In genomic region chr17:42010306-42010705, GRCh38 we compare ENCODE assay signal across 8 cellular contexts. TPM values are rescaled to one million over a fixed set of nuclear protein-coding genes. Genes with fewer than 3 reads are reported as not detected.
DNase-seq lines count a peak whose midpoint lies in the region; ATAC-seq, FAIRE-seq and TF ChIP-seq lines count a peak whose summit lies in the region.
"Not testable (repeated sequence)": the region's sequence is repeated elsewhere in the genome, so short reads cannot be mapped to it uniquely, and the experiment has no call there.

No MANE protein-coding gene starts in this region.

- H3K36me3 Mint-ChIP-seq in nephron progenitor cell (ENCODE audit: low read depth) = peaks cover 45% of the 10 kb centered on the region

- peak; percentile 68 for FAIRE-seq in endothelial cell of umbilical vein (lab: Jason Lieb, UNC)

- BruUV-seq in endothelial cell of umbilical vein (replicated peaks; lab: Mats Ljungman, UMichigan) = not testable (repeated sequence)

- TF ChIP-seq POLR2A in endothelial cell of umbilical vein (IDR thresholded peaks at IDR 0.05; ENCODE audit: low read depth, low read length) = not testable (repeated sequence)

- H3K27ac Mint-ChIP-seq in nephron progenitor cell = peak overlapping the region; percentile 80

- H3K9me3 ChIP-seq in RWPE2 (ENCODE audit: severe bottlenecking); adipocyte (ENCODE audit: control insufficient read depth, low read length); endothelial cell of umbilical vein (replicated peaks; ENCODE audit: control insufficient read depth, insufficient read depth, low read length); upper lobe of right lung: not testable (repeated sequence)

- peaks cover 27% of the 10 kb centered on the region for H3K36me3 ChIP-seq in RWPE2 (ENCODE audit: low read depth)
- H3K36me3 ChIP-seq in adipocyte (ENCODE audit: control insufficient read depth, insufficient read depth, low read length, severe bottlenecking); endothelial cell of umbilical vein (ENCODE audit: control insufficient read depth in 2 of 2, extremely low read depth in 1 of 2, insufficient read depth in 2 of 2, low read length in 2 of 2); upper lobe of right lung: not testable (repeated sequence)

- TF ChIP-seq CTCF in RWPE2 (IDR thresholded peaks at IDR 0.05; ENCODE audit: poor library complexity, severe bottlenecking); endothelial cell of umbilical vein (IDR thresholded peaks at IDR 0.05; ENCODE audit: extremely low read depth in 1 of 2, insufficient read depth in 1 of 2, low read depth in 1 of 2, low read length in 2 of 2); nephron progenitor cell (IDR thresholded peaks at IDR 0.05); upper lobe of right lung (IDR thresholded peaks at IDR 0.05): not testable (repeated sequence)

- peak overlapping the region; percentile 54 for H3K4me2 ChIP-seq in endothelial cell of umbilical vein (ENCODE audit: insufficient read depth, low read length)

- H3K79me2 ChIP-seq in endothelial cell of umbilical vein (ENCODE audit: control insufficient read depth, insufficient read depth, low read length) = peaks cover 92% of the 10 kb centered on the region

- H3K4me1 Mint-ChIP-seq in nephron progenitor cell = peaks cover 12% of the 10 kb centered on the region

- DNase-seq in EL (peak; percentile 69), LHCN-M2 (ENCODE audit: low read depth) (peak; percentile 26), endothelial cell of umbilical vein (ENCODE audit: low read depth, low spot score) (peak; percentile 23)
- not testable (repeated sequence) for DNase-seq in RWPE2 (ENCODE audit: low spot score); adipocyte (ENCODE audit: low read depth); left ventricle myocardium superior; nephron progenitor cell; upper lobe of right lung

- not testable (repeated sequence) for H3K4me3 Mint-ChIP-seq in nephron progenitor cell

- not testable (repeated sequence) for H3K27me3 Mint-ChIP-seq in nephron progenitor cell (ENCODE audit: low read depth, poor library complexity)

- not testable (repeated sequence) for H3K9me1 ChIP-seq in endothelial cell of umbilical vein (replicated peaks; ENCODE audit: control insufficient read depth, extremely low read depth, insufficient read depth, low read length)

- peak; percentile 84 for ATAC-seq in RWPE2 (ENCODE audit: low read depth)
- peak; percentile 30 for ATAC-seq in left ventricle myocardium superior
- peak; percentile 66 for ATAC-seq in upper lobe of right lung

- intact Hi-C loops in endothelial cell of umbilical vein (cut with micrococcal nuclease); left ventricle myocardium superior (cut with micrococcal nuclease); upper lobe of right lung (cut with DNase I): not testable (repeated sequence)

- H3K9ac ChIP-seq in adipocyte (ENCODE audit: low read length); endothelial cell of umbilical vein (replicated peaks; ENCODE audit: extremely low read depth, insufficient read depth, low read length): not testable (repeated sequence)

- CTCF ChIA-PET in endothelial cell of umbilical vein (lab: Charles Lee) = interaction anchor here (2.1 kb wide), 1 partner anchor 10 kb away, joined by 7 read pairs; the partner anchor contains the start of gene NKIRAS2

- dilution Hi-C loops in endothelial cell of umbilical vein (cut with MboI; ENCODE audit: extremely low pct_ligation_motif_present, low sequenced_read_pairs) = not testable (repeated sequence)

- not testable (repeated sequence) for H2AFZ ChIP-seq in endothelial cell of umbilical vein (ENCODE audit: low read depth, low read length)

- not testable (repeated sequence) for H3K27me3 ChIP-seq in RWPE2 (ENCODE audit: insufficient read depth, poor library complexity, severe bottlenecking); adipocyte (replicated peaks; ENCODE audit: control insufficient read depth, insufficient read depth, low read length); endothelial cell of umbilical vein (ENCODE audit: control insufficient read depth in 2 of 2, insufficient read depth in 2 of 2, low read length in 2 of 2); upper lobe of right lung

- not testable (repeated sequence) for H3K9me3 Mint-ChIP-seq in nephron progenitor cell

- H4K20me1 ChIP-seq in endothelial cell of umbilical vein (replicated peaks; ENCODE audit: control insufficient read depth, extremely low read depth, insufficient read depth, low read length) = not testable (repeated sequence)

- H3K4me1 ChIP-seq in RWPE2 (ENCODE audit: insufficient read depth, poor library complexity, severe bottlenecking) = peaks cover 34% of the 10 kb centered on the region
- peaks cover 63% of the 10 kb centered on the region for H3K4me1 ChIP-seq in adipocyte (ENCODE audit: control insufficient read depth, insufficient read depth, low read length)
- H3K4me1 ChIP-seq in endothelial cell of umbilical vein (ENCODE audit: control insufficient read depth, extremely low read depth, insufficient read depth, low read length) = peaks cover 14% of the 10 kb centered on the region
- H3K4me1 ChIP-seq in upper lobe of right lung = peaks cover 49% of the 10 kb centered on the region

- POLR2A ChIA-PET in endothelial cell of umbilical vein (lab: Charles Lee) = not testable (repeated sequence)

- not testable (repeated sequence) for H3K4me3 ChIP-seq in RWPE2 (ENCODE audit: severe bottlenecking); endothelial cell of umbilical vein (replicated peaks in 1 of 3; ENCODE audit: insufficient read depth in 1 of 3, low read depth in 1 of 3, low read length in 3 of 3); upper lobe of right lung
- peak overlapping the region; percentile 56 for H3K4me3 ChIP-seq in adipocyte (ENCODE audit: low read length)

- H3K27ac ChIP-seq in RWPE2 (ENCODE audit: poor library complexity, severe bottlenecking) (peak overlapping the region; percentile 79), endothelial cell of umbilical vein (ENCODE audit: insufficient read depth, low read depth, low read length) (peak overlapping the region; percentile 16)
- H3K27ac ChIP-seq in upper lobe of right lung = not testable (repeated sequence)

RNA-seq across cellular contexts. Expression of gene DNAJC7, which starts 6.9 kb away (rescaled TPM):
- total RNA-seq in LHCN-M2 (2014; rRNA removed) (67.5 and 83.1 TPM in 2 replicates), endothelial cell of umbilical vein (103 and 111 TPM in 2 replicates), left ventricle myocardium superior (76.6 TPM), upper lobe of right lung (75.9 TPM)
- polyA plus RNA-seq in LHCN-M2 (2012) = 62.3 TPM
- 16.0 and 19.8 TPM in 2 replicates for polyA plus RNA-seq in endothelial cell of umbilical vein
- polyA plus RNA-seq in endothelial cell of umbilical vein (2011; cell fraction: cytosol; rRNA removed) = 39.5 and 42.6 TPM in 2 replicates
- 45.3 and 54.5 TPM in 2 replicates for polyA plus RNA-seq in endothelial cell of umbilical vein (2011; cell fraction: nucleus; rRNA removed)
- polyA plus RNA-seq in endothelial cell of umbilical vein (2012) = 87.7 and 106 TPM in 2 replicates
- 62.2 and 72.3 TPM in 2 replicates for polyA minus RNA-seq in endothelial cell of umbilical vein
- polyA minus RNA-seq in endothelial cell of umbilical vein (2011; cell fraction: cytosol; rRNA and poly(A)+ RNA removed) = 31.3 TPM
- 73.8 and 99.0 TPM in 2 replicates for polyA minus RNA-seq in endothelial cell of umbilical vein (2011; cell fraction: nucleus; rRNA and poly(A)+ RNA removed)

RNA-seq across cellular contexts. Expression of gene NKIRAS2, which starts 9.6 kb away (rescaled TPM):
- total RNA-seq in LHCN-M2 (2014; rRNA removed) (41.2 and 48.5 TPM in 2 replicates), endothelial cell of umbilical vein (57.3 and 60.4 TPM in 2 replicates), left ventricle myocardium superior (44.8 TPM), upper lobe of right lung (28.8 TPM)
- 36.7 TPM for polyA plus RNA-seq in LHCN-M2 (2012)
- 87.6 and 96.9 TPM in 2 replicates for polyA plus RNA-seq in endothelial cell of umbilical vein
- polyA plus RNA-seq in endothelial cell of umbilical vein (2011; cell fraction: cytosol; rRNA removed) = 81.7 and 91.5 TPM in 2 replicates
- polyA plus RNA-seq in endothelial cell of umbilical vein (2011; cell fraction: nucleus; rRNA removed) = 46.9 and 47.8 TPM in 2 replicates
- polyA plus RNA-seq in endothelial cell of umbilical vein (2012) = 57.2 and 62.2 TPM in 2 replicates
- 61.9 and 68.8 TPM in 2 replicates for polyA minus RNA-seq in endothelial cell of umbilical vein
- polyA minus RNA-seq in endothelial cell of umbilical vein (2011; cell fraction: cytosol; rRNA and poly(A)+ RNA removed) = 24.2 TPM
- polyA minus RNA-seq in endothelial cell of umbilical vein (2011; cell fraction: nucleus; rRNA and poly(A)+ RNA removed) = 21.6 and 24.0 TPM in 2 replicates

RNA-seq across cellular contexts. Expression of gene C17orf113, which starts 40.1 kb away (rescaled TPM):
- total RNA-seq in LHCN-M2 (2014; rRNA removed) (0.29 TPM in 1 of 2 replicates, not detected in the other), endothelial cell of umbilical vein (0.18 and 0.20 TPM in 2 replicates), left ventricle myocardium superior (0.52 TPM), upper lobe of right lung (0.72 TPM)
- 0.09 TPM for polyA plus RNA-seq in LHCN-M2 (2012)
- 0.19 and 0.30 TPM in 2 replicates for polyA plus RNA-seq in endothelial cell of umbilical vein
- polyA plus RNA-seq in endothelial cell of umbilical vein (2011; cell fraction: cytosol; rRNA removed) = 0.09 and 0.17 TPM in 2 replicates
- 0.11 and 0.29 TPM in 2 replicates for polyA plus RNA-seq in endothelial cell of umbilical vein (2011; cell fraction: nucleus; rRNA removed)
- 0.16 and 0.23 TPM in 2 replicates for polyA plus RNA-seq in endothelial cell of umbilical vein (2012)
- polyA minus RNA-seq in endothelial cell of umbilical vein = 0.17 TPM in 1 of 2 replicates, not detected in the other
- 0.92 TPM for polyA minus RNA-seq in endothelial cell of umbilical vein (2011; cell fraction: cytosol; rRNA and poly(A)+ RNA removed)
- 0.10 and 0.19 TPM in 2 replicates for polyA minus RNA-seq in endothelial cell of umbilical vein (2011; cell fraction: nucleus; rRNA and poly(A)+ RNA removed)

RNA-seq across cellular contexts. Expression of gene CNP, which starts 43.7 kb away (rescaled TPM):
- 61.6 and 75.1 TPM in 2 replicates for total RNA-seq in LHCN-M2 (2014; rRNA removed)
- polyA plus RNA-seq in LHCN-M2 (2012) = 77.0 TPM
- 84.9 and 88.3 TPM in 2 replicates for total RNA-seq in endothelial cell of umbilical vein
- 48.6 and 49.4 TPM in 2 replicates for polyA plus RNA-seq in endothelial cell of umbilical vein
- polyA plus RNA-seq in endothelial cell of umbilical vein (2011; cell fraction: cytosol; rRNA removed) = 36.9 and 45.8 TPM in 2 replicates
- polyA plus RNA-seq in endothelial cell of umbilical vein (2011; cell fraction: nucleus; rRNA removed) = 33.7 and 34.5 TPM in 2 replicates
- 56.7 and 63.5 TPM in 2 replicates for polyA plus RNA-seq in endothelial cell of umbilical vein (2012)
- polyA minus RNA-seq in endothelial cell of umbilical vein = 137 and 194 TPM in 2 replicates
- 37.2 TPM for polyA minus RNA-seq in endothelial cell of umbilical vein (2011; cell fraction: cytosol; rRNA and poly(A)+ RNA removed)
- 25.3 and 45.3 TPM in 2 replicates for polyA minus RNA-seq in endothelial cell of umbilical vein (2011; cell fraction: nucleus; rRNA and poly(A)+ RNA removed)
- total RNA-seq in left ventricle myocardium superior = 28.6 TPM
- total RNA-seq in upper lobe of right lung = 51.1 TPM

Comparison
In these comparisons a context has a peak if more than half of its experiments do, and no peak if none do; other contexts are left out.
1. ATAC-seq: peak in every context shown above with its lines; median percentile 84 in RWPE2; 66 in upper lobe of right lung; 30 in left ventricle myocardium superior.